In genomic region chr10:132452651-132453469, GRCh38 we compare ENCODE assay signal across 1 cellular context.
TF ChIP-seq lines count a peak whose summit lies in the region.

No MANE protein-coding gene starts in this region.

TF ChIP-seq in HepG2, 621 proteins besides CTCF, POLR2A, EP300 and RAD21 (continued from another document and continues in another):
- no peak for TF ChIP-seq ZNF598 (CRISPR knock-in tag; IDR thresholded peaks at IDR 0.05; ENCODE audit: borderline replicate concordance)
- TF ChIP-seq PREB (CRISPR knock-in tag; IDR thresholded peaks at IDR 0.05), result no peak
- TF ChIP-seq ZMYM2 (CRISPR knock-in tag; IDR thresholded peaks at IDR 0.05), result no peak
- TF ChIP-seq SNAPC2 (CRISPR knock-in tag; IDR thresholded peaks at IDR 0.05), result no peak
- TF ChIP-seq SYNCRIP (IDR thresholded peaks at IDR 0.05; ENCODE audit: insufficient read depth, low read depth, low read length), result no peak
- no peak for TF ChIP-seq PAF1 (CRISPR knock-in tag; IDR thresholded peaks at IDR 0.05)
- 0 out of 2 replicates have a peak, but pooled peaks have one; percentile 54 for TF ChIP-seq MXD4 (CRISPR knock-in tag; IDR thresholded peaks at IDR 0.05)
- TF ChIP-seq FOXP1 (IDR thresholded peaks at IDR 0.05), result no peak
- no peak for TF ChIP-seq FOXP1 (CRISPR knock-in tag; IDR thresholded peaks at IDR 0.05)
- no peak for TF ChIP-seq SNAPC5 (CRISPR knock-in tag; IDR thresholded peaks at IDR 0.05; ENCODE audit: borderline replicate concordance)
- TF ChIP-seq ZNF615 (CRISPR knock-in tag; IDR thresholded peaks at IDR 0.05; ENCODE audit: borderline replicate concordance), result no peak
- no peak for TF ChIP-seq MAFF (IDR thresholded peaks at IDR 0.05; ENCODE audit: low read depth, low read length)
- TF ChIP-seq NRL (CRISPR knock-in tag; IDR thresholded peaks at IDR 0.05; ENCODE audit: borderline replicate concordance), result no peak
- TF ChIP-seq KLF15 (CRISPR knock-in tag; IDR thresholded peaks at IDR 0.05; ENCODE audit: borderline replicate concordance), result no peak
- no peak for TF ChIP-seq ZBTB20 (CRISPR knock-in tag; IDR thresholded peaks at IDR 0.05; ENCODE audit: borderline replicate concordance, low read depth)
- no peak for TF ChIP-seq DMAP1 (CRISPR knock-in tag; IDR thresholded peaks at IDR 0.05)
- TF ChIP-seq HINFP (CRISPR knock-in tag; IDR thresholded peaks at IDR 0.05; ENCODE audit: low read depth), result no peak
- no peak for TF ChIP-seq ZNF224 (CRISPR knock-in tag; IDR thresholded peaks at IDR 0.05)
- TF ChIP-seq REPIN1 (CRISPR knock-in tag; IDR thresholded peaks at IDR 0.05; ENCODE audit: borderline replicate concordance, low read depth), result no peak
- no peak for TF ChIP-seq U2AF2 (IDR thresholded peaks at IDR 0.05; ENCODE audit: low read depth, low read length)
- no peak for TF ChIP-seq ZNF136 (CRISPR knock-in tag; IDR thresholded peaks at IDR 0.05; ENCODE audit: low read depth)
- no peak for TF ChIP-seq TRIM22 (IDR thresholded peaks at IDR 0.05)
- peak; percentile 91 for TF ChIP-seq BHLHE40 (IDR thresholded peaks at IDR 0.05; ENCODE audit: low read length)
- TF ChIP-seq ERF (CRISPR knock-in tag; IDR thresholded peaks at IDR 0.05), result peak; percentile 58; the same call in 1 of the 2 replicates
- 0 out of 2 replicates have a peak, but pooled peaks have one; percentile 17 for TF ChIP-seq ESRRA (CRISPR knock-in tag; IDR thresholded peaks at IDR 0.05; ENCODE audit: low read depth)
- no peak for TF ChIP-seq ZNF879 (CRISPR knock-in tag; IDR thresholded peaks at IDR 0.05)
- no peak for TF ChIP-seq STAT5B (CRISPR knock-in tag; IDR thresholded peaks at IDR 0.05)
- peak; percentile 58; the same call in 1 of the 2 replicates for TF ChIP-seq TFDP1 (CRISPR knock-in tag; IDR thresholded peaks at IDR 0.05; ENCODE audit: borderline replicate concordance)
- TF ChIP-seq DPF2 (CRISPR knock-in tag; IDR thresholded peaks at IDR 0.05; ENCODE audit: borderline replicate concordance, low read depth), result no peak
- TF ChIP-seq ZBTB39 (CRISPR knock-in tag; IDR thresholded peaks at IDR 0.05), result no peak
- no peak for TF ChIP-seq ZSCAN5A (CRISPR knock-in tag; IDR thresholded peaks at IDR 0.05; ENCODE audit: borderline replicate concordance)
- TF ChIP-seq ARID2 (CRISPR knock-in tag; IDR thresholded peaks at IDR 0.05; ENCODE audit: borderline replicate concordance), result no peak
- TF ChIP-seq KAT2B (IDR thresholded peaks at IDR 0.05; ENCODE audit: borderline replicate concordance, low read depth, low read length), result no peak
- TF ChIP-seq IRF1 (CRISPR knock-in tag; IDR thresholded peaks at IDR 0.05; ENCODE audit: low read depth), result no peak
- no peak for TF ChIP-seq ZNF550 (CRISPR knock-in tag; IDR thresholded peaks at IDR 0.05; ENCODE audit: borderline replicate concordance)
- no peak for TF ChIP-seq ZNF432 (CRISPR knock-in tag; IDR thresholded peaks at IDR 0.05; ENCODE audit: borderline replicate concordance)
- no peak for TF ChIP-seq KLF6 (CRISPR knock-in tag; IDR thresholded peaks at IDR 0.05)
- TF ChIP-seq AGO1 (IDR thresholded peaks at IDR 0.05; ENCODE audit: low read depth, low read length, poor library complexity, severe bottlenecking), result peak; percentile 75
- no peak for TF ChIP-seq BORCS8-MEF2B (CRISPR knock-in tag; IDR thresholded peaks at IDR 0.05)
- peak; percentile 35; the same call in 1 of the 2 replicates for TF ChIP-seq GMEB1 (CRISPR knock-in tag; IDR thresholded peaks at IDR 0.05; ENCODE audit: borderline replicate concordance)
- no peak for TF ChIP-seq CREBL2 (CRISPR knock-in tag; IDR thresholded peaks at IDR 0.05; ENCODE audit: borderline replicate concordance)
- TF ChIP-seq MTF1 (CRISPR knock-in tag; IDR thresholded peaks at IDR 0.05), result no peak
- TF ChIP-seq SRSF4 (IDR thresholded peaks at IDR 0.05; ENCODE audit: low read depth, low read length, poor library complexity, severe bottlenecking), result no peak
- TF ChIP-seq ZNF607 (CRISPR knock-in tag; IDR thresholded peaks at IDR 0.05; ENCODE audit: borderline replicate concordance), result 0 out of 2 replicates have a peak, but pooled peaks have one; percentile 29
- no peak for TF ChIP-seq SMAD9 (CRISPR knock-in tag; IDR thresholded peaks at IDR 0.05)
- no peak for TF ChIP-seq ZNF367 (CRISPR knock-in tag; IDR thresholded peaks at IDR 0.05; ENCODE audit: borderline replicate concordance)
- TF ChIP-seq TP53 (CRISPR knock-in tag; conservative IDR thresholded peaks at IDR 0.05), result no peak
- no peak for TF ChIP-seq SMAD1 (CRISPR knock-in tag; IDR thresholded peaks at IDR 0.05; ENCODE audit: borderline replicate concordance, low read depth)
- TF ChIP-seq DMTF1 (CRISPR knock-in tag; IDR thresholded peaks at IDR 0.05), result no peak
- TF ChIP-seq SRSF1 (optimal IDR thresholded peaks at IDR 0.05; ENCODE audit: low read depth, low read length), result no peak
- no peak for TF ChIP-seq ZNF761 (CRISPR knock-in tag; conservative IDR thresholded peaks at IDR 0.05)
- no peak for TF ChIP-seq ZNF160 (CRISPR knock-in tag; IDR thresholded peaks at IDR 0.05)
- TF ChIP-seq ZNF580 (CRISPR knock-in tag; IDR thresholded peaks at IDR 0.05; ENCODE audit: borderline replicate concordance, low read depth), result no peak
- peak; percentile 26; the same call in 1 of the 2 replicates for TF ChIP-seq HDAC2 (CRISPR knock-in tag; IDR thresholded peaks at IDR 0.05)
- TF ChIP-seq HOXA3 (CRISPR knock-in tag; IDR thresholded peaks at IDR 0.05), result peak; percentile 32; the same call in 1 of the 2 replicates
- no peak for TF ChIP-seq NBN (conservative IDR thresholded peaks at IDR 0.05)
- TF ChIP-seq ZNF720 (CRISPR knock-in tag; IDR thresholded peaks at IDR 0.05), result no peak
- TF ChIP-seq GPN1 (CRISPR knock-in tag; IDR thresholded peaks at IDR 0.05; ENCODE audit: borderline replicate concordance), result no peak
- no peak for TF ChIP-seq CENPX (CRISPR knock-in tag; IDR thresholded peaks at IDR 0.05)
- no peak for TF ChIP-seq KLF13 (CRISPR knock-in tag; IDR thresholded peaks at IDR 0.05)
- TF ChIP-seq TEAD2 (CRISPR knock-in tag; IDR thresholded peaks at IDR 0.05), result no peak
- no peak for TF ChIP-seq AKAP8 (CRISPR knock-in tag; IDR thresholded peaks at IDR 0.05)
- no peak for TF ChIP-seq HNRNPK (IDR thresholded peaks at IDR 0.05; ENCODE audit: low read depth, low read length, poor library complexity, severe bottlenecking)
- no peak for TF ChIP-seq ZNF207 (IDR thresholded peaks at IDR 0.05; ENCODE audit: borderline replicate concordance)
